In the genomic region with DNA sequence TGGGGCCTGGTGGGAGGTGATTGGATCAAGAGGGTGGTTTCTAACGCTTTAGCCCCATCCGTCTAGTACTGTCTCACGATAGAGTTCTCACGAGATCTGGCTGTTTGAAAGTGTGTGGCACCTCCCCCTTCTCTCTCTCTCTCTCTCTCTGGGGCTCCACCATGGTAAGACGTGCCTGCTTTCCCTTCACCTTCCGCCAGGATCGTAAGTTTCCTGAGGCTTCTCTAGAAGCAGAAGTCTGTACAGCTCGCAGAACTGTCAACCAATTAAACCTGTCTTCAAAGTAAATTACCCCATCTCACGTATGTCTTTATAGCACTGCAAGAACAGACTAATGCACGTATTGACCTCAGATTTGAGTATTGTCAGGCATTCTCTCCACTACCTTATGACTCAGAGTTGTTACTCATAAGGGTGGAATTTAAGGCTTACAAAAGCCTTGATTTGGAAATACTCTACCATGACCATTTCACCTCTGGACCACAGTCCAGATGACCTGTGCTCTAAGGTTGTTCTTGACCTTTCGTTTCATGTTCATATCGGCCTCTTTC, we compare ENCODE assay signal across 11 cellular contexts.
A peak's percentile ranks its signal among the peaks of the same experiment; 100 is the strongest.
DNase-seq lines count a peak whose midpoint lies in the region; ATAC-seq and TF ChIP-seq lines count a peak whose summit lies in the region.
"Had no signal": no experiment of that assay in that cellular context is flagged by ENCODE, and none has a peak within 500 bp of the region (broad histone marks: within the 10 kb centered on the region; RNA-seq: fewer than 3 reads in every experiment).

No MANE protein-coding gene starts in this region.

- no peaks in the 10 kb centered on the region for H3K4me1 ChIP-seq in fibroblast of lung (ENCODE audit: control insufficient read depth, extremely low read depth, insufficient read depth, low read length)

- H3K79me2 ChIP-seq in fibroblast of lung (ENCODE audit: control insufficient read depth, insufficient read depth, low read length), result no peaks in the 10 kb centered on the region

- peak overlapping the region; percentile 81 for H3K27ac ChIP-seq in RWPE1
- peak overlapping the region; percentile 13 for H3K27ac ChIP-seq in fibroblast of lung (ENCODE audit: insufficient read depth, low read length)

- no peaks in the 10 kb centered on the region for H3K9me3 ChIP-seq in fibroblast of lung (ENCODE audit: control insufficient read depth, insufficient read depth, low read depth, low read length)

- CTCF ChIA-PET in RWPE1 (lab: Yijun Ruan, JAX), result interaction anchor here (0.6 to 0.7 kb wide), 4 partner anchors 84 to 232 kb away, joined by 3 to 4 read pairs (median 4); no protein-coding TSS in a partner anchor

- H3K36me3 ChIP-seq in fibroblast of lung (ENCODE audit: control insufficient read depth, insufficient read depth, low read length), result no peaks in the 10 kb centered on the region

- POLR2A ChIA-PET in RWPE1 (lab: Yijun Ruan, JAX; ENCODE audit: low non-redundant PET), result no interaction called here

- ATAC-seq in sciatic nerve, result peak; percentile 61
- no peak for ATAC-seq in GM18909 (IDR thresholded peaks at IDR 0.05; ENCODE audit: poor library complexity, unreplicated experiment)
- ATAC-seq in HG03175 (IDR thresholded peaks at IDR 0.05; ENCODE audit: unreplicated experiment), result no peak

- TF ChIP-seq CTCF in RWPE1 (conservative IDR thresholded peaks at IDR 0.05; ENCODE audit: low read depth), result no peak
- TF ChIP-seq CTCF in fibroblast of lung (conservative IDR thresholded peaks at IDR 0.05 in 1 of 2, IDR thresholded peaks at IDR 0.05 in 1 of 2; ENCODE audit: low read depth in 1 of 2, low read length in 2 of 2), result no peak

- no peaks in the 10 kb centered on the region for H3K27me3 ChIP-seq in fibroblast of lung (ENCODE audit: control insufficient read depth, insufficient read depth, low read length)

- peak; percentile 38 for DNase-seq in GM04504 (ENCODE audit: low read depth)
- DNase-seq in RWPE1 (ENCODE audit: low spot score), result peak; percentile 92
- DNase-seq in fibroblast of lung (ENCODE audit: low read depth in 2 of 2), result peak; percentile 81 to 90
- no peak for DNase-seq in sciatic nerve (ENCODE audit: low spot score)
- no peak for DNase-seq in NCI-H2171 (lab: John Stamatoyannopoulos, UW)
- DNase-seq: DMS53, hippocampal formation, NCI-H1930, OCI-M1 had no signal

- intact Hi-C loops in sciatic nerve (cut with DNase I), result no loop called here

- no peak overlapping the region for H3K4me3 ChIP-seq in fibroblast of lung (replicated peaks in 1 of 4; ENCODE audit: control extremely low read depth in 1 of 4, insufficient read depth in 1 of 4, low read depth in 3 of 4, low read length in 4 of 4)

- H3K9ac ChIP-seq in fibroblast of lung (ENCODE audit: insufficient read depth, low read length), result no peak overlapping the region

- no peak overlapping the region for H2AFZ ChIP-seq in fibroblast of lung (ENCODE audit: low read length)

- H3K4me2 ChIP-seq in fibroblast of lung (ENCODE audit: extremely low read depth, insufficient read depth, low read length), result no peak overlapping the region

- H4K20me1 ChIP-seq in fibroblast of lung (ENCODE audit: control insufficient read depth, extremely low read depth, insufficient read depth, low read length), result no peaks in the 10 kb centered on the region

Comparison
In these comparisons a context has a peak if more than half of its experiments do, and no peak if none do; other contexts are left out.
1. DNase-seq: peak in GM04504 (single experiment), RWPE1 (single experiment) and fibroblast of lung (2 of 2); none in sciatic nerve (single experiment) and NCI-H2171 (single experiment).